ENCODE assay signal across 8 cellular contexts in genomic region chr17:6651483-6652452, GRCh38. TPM values are rescaled to one million over a fixed set of nuclear protein-coding genes. Genes with fewer than 3 reads are reported as not detected.
DNase-seq lines count a peak whose midpoint lies in the region; ATAC-seq lines count a peak whose summit lies in the region.

Gene C17orf100 (plus strand): TSS chr17:6651762. CDS start chr17:6651914, 152 bp downstream.
Gene MED31 (minus strand): TSS chr17:6651605. CDS start chr17:6651528, 77 bp downstream.

- DNase-seq in DMS79 (lab: John Stamatoyannopoulos, UW) (peak; percentile 91), Kasumi-1 (lab: John Stamatoyannopoulos, UW) (peak; percentile 70 to 75), RKO (ENCODE audit: low spot score) (peak; percentile 94), fibroblast of gingiva (ENCODE audit: low read depth) (peak; percentile 89), naive B cell (peak; percentile 92)
- peak; percentile 88 to 93 for DNase-seq in activated T-helper 1 cell treated with anti-CD3 and anti-CD28 coated beads, Interleukin-2, amount 50 U/mL, for 16 hours (ENCODE audit: low read depth in 1 of 2, low spot score in 1 of 2)
- peak; percentile 83 to 98 for DNase-seq in stimulated activated effector memory CD8-positive, alpha-beta T cell treated with anti-CD3 and anti-CD28 coated beads, Interleukin-12 subunit alpha, Interleukin-12 subunit beta, amount 100 ng/mL, for 72 hours (ENCODE audit: low spot score in 2 of 2)

- H3K4me3 Mint-ChIP-seq in naive B cell: peak within 1 kb of the TSS; percentile 89 to 100 (median 97)
- H3K4me3 Mint-ChIP-seq in stimulated activated effector memory CD8-positive, alpha-beta T cell treated with anti-CD3 and anti-CD28 coated beads, Interleukin-12 subunit alpha, Interleukin-12 subunit beta, amount 100 ng/mL, for 72 hours: peak within 1 kb of the TSS; percentile 97

- H3K9me3 Mint-ChIP-seq in naive B cell: no peaks in the 10 kb centered on the region
- no peaks in the 10 kb centered on the region for H3K9me3 Mint-ChIP-seq in stimulated activated effector memory CD8-positive, alpha-beta T cell treated with anti-CD3 and anti-CD28 coated beads, Interleukin-12 subunit alpha, Interleukin-12 subunit beta, amount 100 ng/mL, for 72 hours

- H3K27ac Mint-ChIP-seq in naive B cell: peak within 1 kb of the TSS; percentile 98 to 100 (median 99)
- peak within 1 kb of the TSS; percentile 100 for H3K27ac Mint-ChIP-seq in stimulated activated effector memory CD8-positive, alpha-beta T cell treated with anti-CD3 and anti-CD28 coated beads, Interleukin-12 subunit alpha, Interleukin-12 subunit beta, amount 100 ng/mL, for 72 hours

- no peaks in the 10 kb centered on the region for H3K36me3 Mint-ChIP-seq in naive B cell
- H3K36me3 Mint-ChIP-seq in stimulated activated effector memory CD8-positive, alpha-beta T cell treated with anti-CD3 and anti-CD28 coated beads, Interleukin-12 subunit alpha, Interleukin-12 subunit beta, amount 100 ng/mL, for 72 hours: peaks cover 48% of the 10 kb centered on the region

- ATAC-seq in GM21825 (IDR thresholded peaks at IDR 0.05; ENCODE audit: unreplicated experiment) (peak; percentile 89), naive B cell (ENCODE audit: low read depth in 2 of 2) (peak; percentile 87 to 88)
- ATAC-seq in stimulated activated effector memory CD8-positive, alpha-beta T cell treated with anti-CD3 and anti-CD28 coated beads, Interleukin-12 subunit alpha, Interleukin-12 subunit beta, amount 100 ng/mL, for 72 hours: peak; percentile 97

- peaks cover 38 to 68% (median 68%) of the 10 kb centered on the region in 3 donors for H3K4me1 Mint-ChIP-seq in naive B cell
- peaks cover 57% of the 10 kb centered on the region for H3K4me1 Mint-ChIP-seq in stimulated activated effector memory CD8-positive, alpha-beta T cell treated with anti-CD3 and anti-CD28 coated beads, Interleukin-12 subunit alpha, Interleukin-12 subunit beta, amount 100 ng/mL, for 72 hours

- no peaks in the 10 kb centered on the region for H3K27me3 Mint-ChIP-seq in naive B cell

RNA-seq across cellular contexts. Expression of gene C17orf100, which starts in this region (rescaled TPM):
- polyA plus RNA-seq in naive B cell (ENCODE audit: low read depth in 6 of 6): 10 to 100 TPM in 3 of 6 donors, 1 to 10 TPM in 3; 6.6 to 16.8 (median 9.7) TPM

RNA-seq across cellular contexts. Expression of gene MED31, which starts in this region (rescaled TPM):
- polyA plus RNA-seq in naive B cell (ENCODE audit: low read depth in 6 of 6): 10 to 100 TPM; 25.7 to 33.8 (median 31.0) TPM

Comparison
In these comparisons a context has a peak if more than half of its experiments do, and no peak if none do; other contexts are left out.
1. Peak in every context shown above with its lines: DNase-seq and ATAC-seq.